11 cellular contexts compared by ENCODE assay signal in genomic region chr10:69567920-69568319, GRCh38. TPM values are rescaled to one million over a fixed set of nuclear protein-coding genes. Genes with fewer than 3 reads are reported as not detected.
DNase-seq lines count a peak whose midpoint lies in the region; ATAC-seq and TF ChIP-seq lines count a peak whose summit lies in the region.
"Had no signal": no experiment of that assay in that cellular context is flagged by ENCODE, and none has a peak within 500 bp of the region (broad histone marks: within the 10 kb centered on the region; RNA-seq: fewer than 3 reads in every experiment).

No MANE protein-coding gene starts in this region.

- H3K36me3 ChIP-seq in adipocyte (ENCODE audit: control insufficient read depth, insufficient read depth, low read length, severe bottlenecking) (no peaks in the 10 kb centered on the region), aorta (ENCODE audit: control insufficient read depth in 1 of 2, insufficient read depth in 2 of 2, low read length in 1 of 2) (no peaks in the 10 kb centered on the region), prostate gland (no peaks in the 10 kb centered on the region)

- H3K27me3 ChIP-seq in adipocyte (replicated peaks; ENCODE audit: control insufficient read depth, insufficient read depth, low read length) (peaks cover 80% of the 10 kb centered on the region), aorta (ENCODE audit: control insufficient read depth in 1 of 2, insufficient read depth in 2 of 2, low read length in 1 of 2) (no peaks in the 10 kb centered on the region), prostate gland (replicated peaks; ENCODE audit: insufficient read depth) (peaks cover 36% of the 10 kb centered on the region)

- H3K9ac ChIP-seq in adipocyte (ENCODE audit: low read length) = no peak overlapping the region

- H3K9me3 ChIP-seq in adipocyte (ENCODE audit: control insufficient read depth, low read length) (no peaks in the 10 kb centered on the region), aorta (ENCODE audit: control insufficient read depth, low read length) (peaks cover 2% of the 10 kb centered on the region), prostate gland (no peaks in the 10 kb centered on the region)

- TF ChIP-seq CTCF in prostate gland (IDR thresholded peaks at IDR 0.05) = no peak

- no peak for TF ChIP-seq POLR2A in prostate gland (IDR thresholded peaks at IDR 0.05)

- H3K27ac ChIP-seq in aorta (ENCODE audit: low read depth in 1 of 2, low read length in 2 of 2) (no peak overlapping the region), prostate gland (no peak overlapping the region)

- ATAC-seq in Right ventricle myocardium superior (ENCODE audit: poor library complexity) = no peak
- no peak for ATAC-seq in Right ventricle myocardium inferior
- no peak for ATAC-seq in aorta (ENCODE audit: low FRiP score)
- ATAC-seq in HG02852 (IDR thresholded peaks at IDR 0.05; ENCODE audit: unreplicated experiment) = no peak

- WGBS in aorta, 2 donors = 4% methylated on average over 15 of the region's 15 CpGs
- WGBS in prostate gland = 13% methylated on average over 12 of the region's 15 CpGs

- H3K4me1 ChIP-seq in adipocyte (ENCODE audit: control insufficient read depth, insufficient read depth, low read length) = no peaks in the 10 kb centered on the region
- no peaks in the 10 kb centered on the region for H3K4me1 ChIP-seq in aorta (ENCODE audit: control insufficient read depth in 1 of 2, insufficient read depth in 2 of 2, low read length in 2 of 2)
- H3K4me1 ChIP-seq in prostate gland (replicated peaks) = no peaks in the 10 kb centered on the region

- H3K4me3 ChIP-seq in adipocyte (ENCODE audit: low read length) (no peak overlapping the region), aorta (ENCODE audit: low read length in 2 of 2) (no peak overlapping the region), prostate gland (no peak overlapping the region)

- intact Hi-C loops in Right ventricle myocardium superior (cut with DNase I) = no loop called here
- intact Hi-C loops in Right ventricle myocardium inferior (cut with DNase I) = no loop called here
- intact Hi-C loops in aorta (cut with DNase I) = no loop called here
- intact Hi-C loops in prostate gland (cut with DNase I) = no loop called here

- DNase-seq in Right ventricle myocardium superior = peak; percentile 69
- DNase-seq in Right ventricle myocardium inferior (ENCODE audit: missing footprints) = no peak
- DNase-seq in adipocyte (ENCODE audit: low read depth) = peak; percentile 68
- DNase-seq in iris pigment epithelial cell (ENCODE audit: low read depth) = peak; percentile 67
- DNase-seq in aorta = peak; percentile 59 to 85
- no peak for DNase-seq in prostate gland (ENCODE audit: low spot score)
- no peak for DNase-seq in NCI-H1930 (lab: John Stamatoyannopoulos, UW)

RNA-seq across cellular contexts. Expression of gene NEUROG3, which starts 5.3 kb away (rescaled TPM):
- not detected for total RNA-seq in Right ventricle myocardium superior
- not detected for total RNA-seq in Right ventricle myocardium inferior
- total RNA-seq in aorta = not detected
- polyA plus RNA-seq in aorta = 1 to 10 TPM in 1 of 2 donors, not detected in 1; 1.1 TPM
- total RNA-seq in prostate gland = not detected
- total RNA-seq: CD4-positive, CD25-positive, alpha-beta regulatory T cell; epithelial cell of proximal tubule; T-helper 1 cell treated with Interleukin-12 subunit alpha and Interleukin-12 subunit beta and Interleukin-4 antibody, amounts not matched to agents 30 ng/mL and 1 ng/mL, for 36 hours had no signal
- polyA plus RNA-seq: CD4-positive, CD25-positive, alpha-beta regulatory T cell had no signal

Comparison
In these comparisons a context has a peak if more than half of its experiments do, and no peak if none do; other contexts are left out.
1. DNase-seq: peak in Right ventricle myocardium superior (single experiment), adipocyte (single experiment), iris pigment epithelial cell (single experiment) and aorta (2 of 2); none in Right ventricle myocardium inferior (single experiment), prostate gland (single experiment) and NCI-H1930 (0 of 2).